In genomic region chr9:75979362-75979761, GRCh38 we compare ENCODE assay signal across 10 cellular contexts.
A peak's percentile ranks its signal among the peaks of the same experiment; 100 is the strongest.
DNase-seq lines count a peak whose midpoint lies in the region; ATAC-seq and TF ChIP-seq lines count a peak whose summit lies in the region.
"Had no signal": no experiment of that assay in that cellular context is flagged by ENCODE, and none has a peak within 500 bp of the region (broad histone marks: within the 10 kb centered on the region; RNA-seq: fewer than 3 reads in every experiment).

No MANE protein-coding gene starts in this region.

- no peaks in the 10 kb centered on the region for H4K20me1 ChIP-seq in smooth muscle cell (ENCODE audit: low read depth)

- no peaks in the 10 kb centered on the region for H3F3A ChIP-seq in smooth muscle cell (ENCODE audit: low read depth)

- no peaks in the 10 kb centered on the region for H3K4me1 ChIP-seq in smooth muscle cell (ENCODE audit: low read depth)

- POLR2A ChIA-PET in activated CD8-positive, alpha-beta T cell treated with anti-CD3 and anti-CD28 coated beads for 36 hours (lab: Charles Lee): no interaction called here
- POLR2A ChIA-PET in activated CD8-positive, alpha-beta T cell treated with anti-CD3 and anti-CD28 coated beads, Interleukin-2, amount 10 ng/mL, durations not matched to agents 7 days and 5 days (lab: Charles Lee): no interaction called here

- no peak overlapping the region for H3K4me3 Mint-ChIP-seq in activated CD8-positive, alpha-beta T cell treated with anti-CD3 and anti-CD28 coated beads for 36 hours
- H3K4me3 Mint-ChIP-seq in activated CD8-positive, alpha-beta T cell treated with anti-CD3 and anti-CD28 coated beads, Interleukin-2, amount 10 ng/mL, durations not matched to agents 7 days and 5 days: no peak overlapping the region
- H3K4me3 Mint-ChIP-seq in endothelial cell (ENCODE audit: unreplicated experiment) (no peak overlapping the region), immature natural killer cell (no peak overlapping the region)
- H3K4me3 Mint-ChIP-seq: activated T-cell treated with anti-CD3 and anti-CD28 coated beads, Interleukin-2, amount 50 U/mL, for 4 hours; naive B cell had no signal

- H3K27ac Mint-ChIP-seq in activated CD8-positive, alpha-beta T cell treated with anti-CD3 and anti-CD28 coated beads for 36 hours: no peak overlapping the region
- H3K27ac Mint-ChIP-seq in activated CD8-positive, alpha-beta T cell treated with anti-CD3 and anti-CD28 coated beads, Interleukin-2, amount 10 ng/mL, durations not matched to agents 7 days and 5 days: no peak overlapping the region
- no peak overlapping the region for H3K27ac Mint-ChIP-seq in endothelial cell (ENCODE audit: unreplicated experiment)
- H3K27ac Mint-ChIP-seq in immature natural killer cell: no peak overlapping the region
- H3K27ac Mint-ChIP-seq: naive B cell had no signal

- no peak overlapping the region for H3K27ac ChIP-seq in smooth muscle cell (ENCODE audit: low read depth)

- no peak for ATAC-seq in activated CD8-positive, alpha-beta T cell treated with anti-CD3 and anti-CD28 coated beads for 36 hours
- no peak for ATAC-seq in activated CD8-positive, alpha-beta T cell treated with anti-CD3 and anti-CD28 coated beads, Interleukin-2, amount 10 ng/mL, durations not matched to agents 7 days and 5 days
- ATAC-seq in left colon: no peak
- ATAC-seq: activated T-cell treated with anti-CD3 and anti-CD28 coated beads, Interleukin-2, amount 50 U/mL, for 4 hours had no signal

- intact Hi-C loops in activated CD8-positive, alpha-beta T cell treated with anti-CD3 and anti-CD28 coated beads for 36 hours (cut with micrococcal nuclease): no loop called here
- intact Hi-C loops in left colon (cut with DNase I, micrococcal nuclease): no loop called here

- H3K4me2 ChIP-seq in smooth muscle cell: no peak overlapping the region

- H3K4me1 Mint-ChIP-seq in activated CD8-positive, alpha-beta T cell treated with anti-CD3 and anti-CD28 coated beads for 36 hours (ENCODE audit: low read depth): peaks cover 28% of the 10 kb centered on the region
- peaks cover 2% of the 10 kb centered on the region for H3K4me1 Mint-ChIP-seq in activated CD8-positive, alpha-beta T cell treated with anti-CD3 and anti-CD28 coated beads, Interleukin-2, amount 10 ng/mL, durations not matched to agents 7 days and 5 days (ENCODE audit: low read depth)
- H3K4me1 Mint-ChIP-seq in endothelial cell (ENCODE audit: unreplicated experiment) (peaks cover 7% of the 10 kb centered on the region), immature natural killer cell (no peaks in the 10 kb centered on the region)
- H3K4me1 Mint-ChIP-seq: naive B cell had no signal

- no peak overlapping the region for H3K9ac ChIP-seq in smooth muscle cell (ENCODE audit: low read depth)

- TF ChIP-seq CTCF in activated CD8-positive, alpha-beta T cell treated with anti-CD3 and anti-CD28 coated beads for 36 hours (IDR thresholded peaks at IDR 0.05): no peak
- TF ChIP-seq CTCF in endothelial cell (IDR thresholded peaks at IDR 0.05; ENCODE audit: unreplicated experiment) (peak; percentile 33), smooth muscle cell (IDR thresholded peaks at IDR 0.05; ENCODE audit: borderline replicate concordance, insufficient read depth, poor library complexity, severe bottlenecking) (peak; percentile 14)

- H3K9me3 Mint-ChIP-seq in activated CD8-positive, alpha-beta T cell treated with anti-CD3 and anti-CD28 coated beads for 36 hours: no peaks in the 10 kb centered on the region
- no peaks in the 10 kb centered on the region for H3K9me3 Mint-ChIP-seq in activated CD8-positive, alpha-beta T cell treated with anti-CD3 and anti-CD28 coated beads, Interleukin-2, amount 10 ng/mL, durations not matched to agents 7 days and 5 days (ENCODE audit: insufficient read depth)
- H3K9me3 Mint-ChIP-seq in endothelial cell (ENCODE audit: unreplicated experiment) (no peaks in the 10 kb centered on the region), immature natural killer cell (no peaks in the 10 kb centered on the region)
- H3K9me3 Mint-ChIP-seq: activated T-cell treated with anti-CD3 and anti-CD28 coated beads, Interleukin-2, amount 50 U/mL, for 4 hours; naive B cell had no signal

- 49% methylated on average over 4 of the region's 4 CpGs for WGBS in smooth muscle cell (ENCODE audit: low lambda C conversion rate)

- no peaks in the 10 kb centered on the region for H3K36me3 ChIP-seq in smooth muscle cell (ENCODE audit: low read depth)

- H3K9me3 ChIP-seq in smooth muscle cell (replicated peaks; ENCODE audit: low read depth): no peaks in the 10 kb centered on the region

- no peak overlapping the region for H3K4me3 ChIP-seq in smooth muscle cell

- no peaks in the 10 kb centered on the region for H3K79me2 ChIP-seq in smooth muscle cell (ENCODE audit: low read depth)

- H3K36me3 Mint-ChIP-seq in activated CD8-positive, alpha-beta T cell treated with anti-CD3 and anti-CD28 coated beads for 36 hours (ENCODE audit: low read depth): peaks cover 2% of the 10 kb centered on the region
- no peaks in the 10 kb centered on the region for H3K36me3 Mint-ChIP-seq in activated CD8-positive, alpha-beta T cell treated with anti-CD3 and anti-CD28 coated beads, Interleukin-2, amount 10 ng/mL, durations not matched to agents 7 days and 5 days (ENCODE audit: low read depth)
- H3K36me3 Mint-ChIP-seq in endothelial cell (ENCODE audit: low read depth, unreplicated experiment): no peaks in the 10 kb centered on the region
- H3K36me3 Mint-ChIP-seq in immature natural killer cell: no peaks in the 10 kb centered on the region
- H3K36me3 Mint-ChIP-seq: naive B cell had no signal

- CTCF ChIA-PET in activated CD8-positive, alpha-beta T cell treated with anti-CD3 and anti-CD28 coated beads for 36 hours (lab: Charles Lee): interaction anchor here (1.0 to 1.5 kb wide), 3 partner anchors 8 to 26 kb away, joined by 3 read pairs; no protein-coding TSS in a partner anchor
- CTCF ChIA-PET in activated CD8-positive, alpha-beta T cell treated with anti-CD3 and anti-CD28 coated beads, Interleukin-2, amount 10 ng/mL, durations not matched to agents 7 days and 5 days (lab: Charles Lee): interaction anchor here (1.1 to 1.5 kb wide), 4 partner anchors 8 to 95 kb away, joined by 3 read pairs; no protein-coding TSS in a partner anchor

- no peaks in the 10 kb centered on the region for H3K27me3 Mint-ChIP-seq in activated CD8-positive, alpha-beta T cell treated with anti-CD3 and anti-CD28 coated beads for 36 hours
- no peaks in the 10 kb centered on the region for H3K27me3 Mint-ChIP-seq in activated CD8-positive, alpha-beta T cell treated with anti-CD3 and anti-CD28 coated beads, Interleukin-2, amount 10 ng/mL, durations not matched to agents 7 days and 5 days (ENCODE audit: low read depth)
- no peaks in the 10 kb centered on the region for H3K27me3 Mint-ChIP-seq in endothelial cell (ENCODE audit: unreplicated experiment)
- H3K27me3 Mint-ChIP-seq in immature natural killer cell (ENCODE audit: low read depth in 3 of 3): no peaks in the 10 kb centered on the region

- H2AFZ ChIP-seq in smooth muscle cell (ENCODE audit: low read depth): no peak overlapping the region

- no peaks in the 10 kb centered on the region for H3K27me3 ChIP-seq in smooth muscle cell (ENCODE audit: low read depth)

- peak; percentile 12 for DNase-seq in activated CD8-positive, alpha-beta T cell treated with anti-CD3 and anti-CD28 coated beads for 36 hours
- DNase-seq in activated CD8-positive, alpha-beta T cell treated with anti-CD3 and anti-CD28 coated beads, Interleukin-2, amount 10 ng/mL, durations not matched to agents 7 days and 5 days: no peak
- DNase-seq in NAMALWA (ENCODE audit: low spot score) (peak; percentile 15), endothelial cell (ENCODE audit: low spot score) (peak; percentile 30), smooth muscle cell (lab: John Stamatoyannopoulos, UW; ENCODE audit: unreplicated experiment) (no peak), GM19240 (ENCODE audit: insufficient read length, low spot score) (no peak), immature natural killer cell (no peak), left colon (no peak)
- DNase-seq: activated T-cell treated with anti-CD3 and anti-CD28 coated beads, Interleukin-2, amount 50 U/mL, for 4 hours; naive B cell had no signal

Comparison
In these comparisons a context has a peak if more than half of its experiments do, and no peak if none do; other contexts are left out.
1. DNase-seq: peak in activated CD8-positive, alpha-beta T cell treated with anti-CD3 and anti-CD28 coated beads for 36 hours (single experiment), NAMALWA (single experiment) and endothelial cell (single experiment); none in activated CD8-positive, alpha-beta T cell treated with anti-CD3 and anti-CD28 coated beads, Interleukin-2, amount 10 ng/mL, durations not matched to agents 7 days and 5 days (single experiment), smooth muscle cell (single experiment), GM19240 (single experiment), immature natural killer cell (0 of 3) and left colon (0 of 2).